In the genomic region with DNA sequence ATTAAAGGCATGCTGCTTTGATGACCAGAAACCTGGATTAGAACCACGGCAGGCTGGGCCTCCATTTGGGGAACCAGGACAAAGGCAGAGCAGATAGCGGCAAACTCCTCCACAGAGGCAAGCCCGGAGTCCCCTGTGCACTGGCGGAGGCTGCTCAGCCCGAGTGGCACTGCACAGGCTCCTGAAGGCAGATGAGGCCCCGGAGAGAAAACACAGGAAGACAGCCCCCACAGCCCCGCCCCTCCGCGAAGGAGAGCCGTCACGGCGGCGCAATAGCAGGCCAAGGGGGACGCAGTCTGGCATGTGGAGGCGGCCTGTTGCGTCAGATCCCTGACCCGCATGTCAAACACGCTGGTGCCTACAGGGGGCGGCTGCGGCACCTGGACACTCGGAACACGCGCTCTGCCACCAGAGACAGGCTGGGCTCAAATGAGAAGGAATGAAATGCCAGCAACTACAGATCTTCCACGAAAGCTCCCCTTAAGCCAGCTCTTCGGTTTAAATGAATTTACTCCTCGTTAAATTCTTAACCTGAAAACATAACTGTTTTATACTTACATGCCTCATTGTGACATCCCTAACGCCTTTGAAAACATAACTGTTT, we compare ENCODE assay signal across 7 cellular contexts.
DNase-seq lines count a peak whose midpoint lies in the region; ATAC-seq and TF ChIP-seq lines count a peak whose summit lies in the region.

No MANE protein-coding gene starts in this region.

- peak overlapping the region; percentile 29; the same call in 1 of the 2 replicates for H3K27ac ChIP-seq in RWPE1

- TF ChIP-seq CTCF in RWPE1 (conservative IDR thresholded peaks at IDR 0.05; ENCODE audit: low read depth) (peak; percentile 26; the same call in 1 of the 2 replicates), foreskin fibroblast (IDR thresholded peaks at IDR 0.05; ENCODE audit: low read depth, low read length) (peak; percentile 74)

- ATAC-seq in GM21390 (IDR thresholded peaks at IDR 0.05; ENCODE audit: unreplicated experiment): peak; percentile 38

- DNase-seq in RWPE1 (ENCODE audit: low spot score): no peak
- peak; percentile 42 for DNase-seq in activated gamma-delta T cell treated with Interleukin-2 at 50 U/mL for 16 hours
- peak; percentile 92 to 96 for DNase-seq in foreskin fibroblast
- peak in 45 of 56 donors; percentile 18 to 78 (median 54) for DNase-seq in nucleus accumbens (lab: John Stamatoyannopoulos, UW)
- peak; percentile 44 for DNase-seq in superior temporal gyrus (ENCODE audit: extremely low spot score)
- DNase-seq in HT-29 (ENCODE audit: low spot score): no peak

- H3K4me3 ChIP-seq in foreskin fibroblast (ENCODE audit: low read depth in 1 of 2, low read length in 2 of 2): no peak overlapping the region

- POLR2A ChIA-PET in RWPE1 (lab: Yijun Ruan, JAX; ENCODE audit: low non-redundant PET): no interaction called here

- CTCF ChIA-PET in RWPE1 (lab: Yijun Ruan, JAX): interaction anchor here (0.5 to 0.7 kb wide), 5 partner anchors 50 to 808 kb away, joined by 3 to 4 read pairs (median 3); no protein-coding TSS in a partner anchor

Comparison
In these comparisons a context has a peak if more than half of its experiments do, and no peak if none do; other contexts are left out.
1. DNase-seq: peak in activated gamma-delta T cell treated with Interleukin-2 at 50 U/mL for 16 hours (single experiment), foreskin fibroblast (2 of 2), nucleus accumbens (45 of 56) and superior temporal gyrus (single experiment); none in RWPE1 (single experiment) and HT-29 (single experiment).